Comparison of ENCODE assay signal across 8 cellular contexts in the genomic region with DNA sequence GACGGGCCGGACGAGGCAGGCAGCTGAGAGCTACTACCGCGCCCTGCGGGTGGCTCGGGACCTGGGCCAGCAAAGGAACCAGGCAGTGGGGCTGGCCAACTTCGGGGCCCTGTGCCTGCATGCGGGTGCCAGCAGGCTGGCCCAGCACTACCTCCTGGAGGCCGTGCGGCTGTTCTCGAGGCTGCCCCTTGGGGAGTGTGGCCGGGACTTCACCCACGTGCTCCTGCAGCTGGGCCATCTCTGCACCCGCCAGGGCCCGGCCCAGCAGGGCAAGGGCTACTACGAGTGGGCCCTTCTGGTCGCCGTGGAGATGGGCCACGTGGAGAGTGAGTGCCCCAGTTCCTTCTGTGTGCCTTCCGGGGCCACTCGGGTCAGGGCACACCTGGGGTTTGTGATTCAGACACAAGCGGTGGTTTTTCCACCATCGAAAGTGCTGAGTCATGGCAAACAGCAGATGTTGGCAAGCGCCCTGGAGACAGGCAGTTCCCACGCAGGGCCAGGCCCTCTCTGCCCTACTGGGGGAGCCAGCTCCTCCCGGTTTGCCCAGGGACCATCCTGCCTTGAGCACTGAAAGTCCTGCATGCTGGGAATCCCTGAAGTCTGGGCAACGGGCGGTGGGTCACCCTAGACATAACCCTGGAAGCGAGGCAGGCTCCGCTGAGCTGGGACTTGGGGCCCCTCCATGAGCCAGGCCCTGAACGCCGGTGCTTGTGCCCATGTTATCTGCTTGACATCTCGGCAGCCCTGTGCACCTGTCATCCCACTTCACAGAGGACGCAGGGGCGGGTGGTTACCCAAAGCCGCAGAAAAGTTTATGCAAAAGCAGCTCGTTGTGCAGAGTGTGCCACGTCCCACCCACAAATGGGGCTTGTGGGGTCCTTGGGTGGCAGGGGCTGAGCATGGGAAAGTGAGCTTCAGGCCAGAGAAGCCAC. TPM values are rescaled to one million over a fixed set of nuclear protein-coding genes. Genes with fewer than 3 reads are reported as not detected.
DNase-seq lines count a peak whose midpoint lies in the region; ATAC-seq and TF ChIP-seq lines count a peak whose summit lies in the region.

No MANE protein-coding gene starts in this region.

- no peak for TF ChIP-seq POLR2A in suprapubic skin (IDR thresholded peaks at IDR 0.05)

- no peak overlapping the region for H4K8ac ChIP-seq in H9 (replicated peaks; ENCODE audit: insufficient read length, low read depth, low read length)

- no peak overlapping the region for H4K5ac ChIP-seq in H9 (ENCODE audit: insufficient read length, low read depth, low read length)

- no peak overlapping the region for H2BK12ac ChIP-seq in H9 (ENCODE audit: insufficient read length, low read depth, low read length)

- H2AFZ ChIP-seq in H9 (ENCODE audit: low read length): no peak overlapping the region

- no peak for TF ChIP-seq CTCF in H9 (conservative IDR thresholded peaks at IDR 0.05)
- no peak for TF ChIP-seq CTCF in activated CD8-positive, alpha-beta T cell treated with anti-CD3 and anti-CD28 coated beads for 36 hours (IDR thresholded peaks at IDR 0.05)
- no peak for TF ChIP-seq CTCF in suprapubic skin (IDR thresholded peaks at IDR 0.05)
- TF ChIP-seq CTCF in type B pancreatic cell (conservative IDR thresholded peaks at IDR 0.05): no peak

- peaks cover 39% of the 10 kb centered on the region for H3K36me3 ChIP-seq in effector memory CD4-positive, alpha-beta T cell (ENCODE audit: control insufficient read depth, insufficient read depth, low read length)
- H3K36me3 ChIP-seq in suprapubic skin: peaks cover 12% of the 10 kb centered on the region

- no peaks in the 10 kb centered on the region for H3K79me2 ChIP-seq in H9 (ENCODE audit: insufficient read depth, low read length)

- H3K4me3 ChIP-seq in effector memory CD4-positive, alpha-beta T cell (ENCODE audit: insufficient read depth, low read depth, low read length, poor library complexity, severe bottlenecking): peak overlapping the region; percentile 5
- peak overlapping the region; percentile 5 for H3K4me3 ChIP-seq in suprapubic skin

- H3K9me3 Mint-ChIP-seq in H9 (no peaks in the 10 kb centered on the region), type B pancreatic cell (no peaks in the 10 kb centered on the region)
- no peaks in the 10 kb centered on the region for H3K9me3 Mint-ChIP-seq in activated CD8-positive, alpha-beta T cell treated with anti-CD3 and anti-CD28 coated beads for 36 hours

- H3K36me3 Mint-ChIP-seq in H9 (ENCODE audit: insufficient read depth in 1 of 3, low read depth in 3 of 3) (no peaks in the 10 kb centered on the region), type B pancreatic cell (no peaks in the 10 kb centered on the region)
- peaks cover 10% of the 10 kb centered on the region for H3K36me3 Mint-ChIP-seq in activated CD8-positive, alpha-beta T cell treated with anti-CD3 and anti-CD28 coated beads for 36 hours (ENCODE audit: low read depth)

- no peak overlapping the region for H2AK5ac ChIP-seq in H9 (ENCODE audit: insufficient read length, low read length)

- DNase-seq in GM04504 (ENCODE audit: low read depth) (peak; percentile 77), H9 (no peak), NAMALWA (ENCODE audit: low spot score) (peak; percentile 84), nucleus accumbens (lab: John Stamatoyannopoulos, UW) (peak in 50 of 56 donors; percentile 8 to 77 (median 48)), suprapubic skin (ENCODE audit: low spot score in 2 of 2) (no peak), type B pancreatic cell (ENCODE audit: extremely low spot score, unreplicated experiment) (no peak)
- DNase-seq in activated CD8-positive, alpha-beta T cell treated with anti-CD3 and anti-CD28 coated beads for 36 hours: peak; percentile 95
- DNase-seq in effector memory CD4-positive, alpha-beta T cell: peak; percentile 45 to 67 (median 59)

- H3K56ac ChIP-seq in H9 (ENCODE audit: insufficient read length, low read depth, low read length): no peak overlapping the region

- no peaks in the 10 kb centered on the region for H3K9me3 ChIP-seq in H9 (ENCODE audit: control insufficient read depth, low read depth, low read length)
- no peaks in the 10 kb centered on the region for H3K9me3 ChIP-seq in effector memory CD4-positive, alpha-beta T cell (ENCODE audit: control insufficient read depth, low read length)
- no peaks in the 10 kb centered on the region for H3K9me3 ChIP-seq in suprapubic skin

- H3K23me2 ChIP-seq in H9 (ENCODE audit: insufficient read length, low read depth, low read length, poor library complexity, severe bottlenecking): no peaks in the 10 kb centered on the region

- H3K27me3 ChIP-seq in H9 (ENCODE audit: insufficient read depth, low read length) (no peaks in the 10 kb centered on the region), suprapubic skin (no peaks in the 10 kb centered on the region)
- no peaks in the 10 kb centered on the region for H3K27me3 ChIP-seq in effector memory CD4-positive, alpha-beta T cell (replicated peaks; ENCODE audit: control insufficient read depth, insufficient read depth, low read length, poor library complexity, severe bottlenecking)

- no peaks in the 10 kb centered on the region for H4K20me1 ChIP-seq in H9 (ENCODE audit: control insufficient read depth, insufficient read depth, insufficient read length)

- no peak overlapping the region for H3K23ac ChIP-seq in H9 (ENCODE audit: insufficient read length, low read depth, low read length)

- intact Hi-C loops in activated CD8-positive, alpha-beta T cell treated with anti-CD3 and anti-CD28 coated beads for 36 hours (cut with micrococcal nuclease): no loop called here

- H3K9ac ChIP-seq in H9 (ENCODE audit: extremely low read depth, insufficient read length, low read length): no peak overlapping the region

- H2BK120ac ChIP-seq in H9 (ENCODE audit: low read depth, low read length, poor library complexity, severe bottlenecking): no peak overlapping the region

- H3K4me2 ChIP-seq in H9 (ENCODE audit: insufficient read depth, insufficient read length, low read length): no peak overlapping the region

- H3K79me1 ChIP-seq in H9 (ENCODE audit: insufficient read depth, low read depth, low read length, poor library complexity, severe bottlenecking): no peaks in the 10 kb centered on the region

- peaks cover 22% of the 10 kb centered on the region in 2 experiments for H3K4me1 Mint-ChIP-seq in H9
- peaks cover 51% of the 10 kb centered on the region for H3K4me1 Mint-ChIP-seq in activated CD8-positive, alpha-beta T cell treated with anti-CD3 and anti-CD28 coated beads for 36 hours (ENCODE audit: low read depth)
- H3K4me1 Mint-ChIP-seq in type B pancreatic cell (ENCODE audit: unreplicated experiment): peaks cover 30% of the 10 kb centered on the region

- H3K4me1 ChIP-seq in H9 (ENCODE audit: insufficient read depth, low read length): peaks cover 4% of the 10 kb centered on the region
- peaks cover 31% of the 10 kb centered on the region for H3K4me1 ChIP-seq in effector memory CD4-positive, alpha-beta T cell (ENCODE audit: control insufficient read depth, insufficient read depth, low read length, poor library complexity, severe bottlenecking)
- H3K4me1 ChIP-seq in suprapubic skin: peaks cover 17% of the 10 kb centered on the region

- peak overlapping the region; percentile 17 for H3K18ac ChIP-seq in H9 (ENCODE audit: insufficient read length, low read depth, low read length)

- peak overlapping the region; percentile 81 for H4K91ac ChIP-seq in H9 (ENCODE audit: insufficient read length, low read depth, low read length)

- H3K27ac ChIP-seq in H9 (ENCODE audit: insufficient read length, low read depth, low read length) (no peak overlapping the region), suprapubic skin (no peak overlapping the region)
- peak overlapping the region; percentile 70 for H3K27ac ChIP-seq in effector memory CD4-positive, alpha-beta T cell (ENCODE audit: insufficient read depth, low read length, poor library complexity, severe bottlenecking)

- no peak overlapping the region; the same call in 1 of the 2 replicates for H3K14ac ChIP-seq in H9 (ENCODE audit: insufficient read depth, low read length)

- no CpG with 5 or more reads among the region's 39 CpGs for WGBS in H9 (ENCODE audit: extremely low coverage, insufficient read length, low lambda C conversion rate)
- WGBS in suprapubic skin: 56% methylated on average over 5 of the region's 39 CpGs

- H2BK20ac ChIP-seq in H9 (ENCODE audit: low read depth, low read length, poor library complexity, severe bottlenecking): no peak overlapping the region

- no peaks in the 10 kb centered on the region; the same call in 1 of the 2 replicates for H3K27me3 Mint-ChIP-seq in H9 (ENCODE audit: low read depth)
- no peaks in the 10 kb centered on the region for H3K27me3 Mint-ChIP-seq in activated CD8-positive, alpha-beta T cell treated with anti-CD3 and anti-CD28 coated beads for 36 hours
- no peaks in the 10 kb centered on the region for H3K27me3 Mint-ChIP-seq in type B pancreatic cell

- H3K4ac ChIP-seq in H9 (ENCODE audit: low read depth, low read length): peak overlapping the region; percentile 18; the same call in 1 of the 2 replicates

- no peak overlapping the region for H3T11ph ChIP-seq in H9 (ENCODE audit: low read length)

- ATAC-seq in activated CD8-positive, alpha-beta T cell treated with anti-CD3 and anti-CD28 coated beads for 36 hours: peak; percentile 79

- POLR2A ChIA-PET in activated CD8-positive, alpha-beta T cell treated with anti-CD3 and anti-CD28 coated beads for 36 hours (lab: Charles Lee): interaction anchor here (1.2 to 5.3 kb wide), 6 partner anchors 10 to 200 kb away, joined by 3 to 23 read pairs (median 4); partner anchors contain the start of gene SH3TC1

- no peak overlapping the region for H2BK5ac ChIP-seq in H9 (ENCODE audit: insufficient read length, low read length)

- no peak for TF ChIP-seq EP300 in suprapubic skin (IDR thresholded peaks at IDR 0.05)

- CTCF ChIA-PET in activated CD8-positive, alpha-beta T cell treated with anti-CD3 and anti-CD28 coated beads for 36 hours (lab: Charles Lee): interaction anchor here (0.8 to 1.4 kb wide), 8 partner anchors 13 to 61 kb away, joined by 3 to 10 read pairs (median 3); partner anchors contain the start of gene SH3TC1

- H2BK15ac ChIP-seq in H9 (ENCODE audit: low read depth, low read length): no peak overlapping the region

- H3K27ac Mint-ChIP-seq in H9: peak overlapping the region in 1 of 3 experiments; percentile 23; a peak in 1 of 7 replicates
- H3K27ac Mint-ChIP-seq in activated CD8-positive, alpha-beta T cell treated with anti-CD3 and anti-CD28 coated beads for 36 hours: peak overlapping the region; percentile 81
- no peak overlapping the region for H3K27ac Mint-ChIP-seq in type B pancreatic cell

- H3K4me3 Mint-ChIP-seq in H9 (no peak overlapping the region), type B pancreatic cell (no peak overlapping the region)
- H3K4me3 Mint-ChIP-seq in activated CD8-positive, alpha-beta T cell treated with anti-CD3 and anti-CD28 coated beads for 36 hours: peak overlapping the region; percentile 15

RNA-seq across cellular contexts. Expression of gene SH3TC1, which starts 29.5 kb away (rescaled TPM):
- total RNA-seq in H9 (2021) (0.39 and 0.74 TPM in 2 replicates), suprapubic skin (10 to 100 TPM in 2 of 4 donors, 1 to 10 TPM in 2; 6.3 to 15.1 (median 9.9) TPM), type B pancreatic cell (ENCODE audit: low replicate concordance) (5.4 and 6.9 TPM in 2 replicates)
- 10 to 100 TPM; 16.2 to 17.5 TPM for total RNA-seq in activated CD8-positive, alpha-beta T cell treated with anti-CD3 and anti-CD28 coated beads for 36 hours

RNA-seq across cellular contexts. Expression of gene HTRA3, which starts 41.0 kb away (rescaled TPM):
- 2.9 and 3.0 TPM in 2 replicates for total RNA-seq in H9 (2021)
- under 1 TPM in 1 of 2 experiments, not detected in 1; 0.11 TPM for total RNA-seq in activated CD8-positive, alpha-beta T cell treated with anti-CD3 and anti-CD28 coated beads for 36 hours
- 10 to 100 TPM in 2 of 4 donors, 1 to 10 TPM in 2; 3.3 to 22.5 (median 10.3) TPM for total RNA-seq in suprapubic skin
- total RNA-seq in type B pancreatic cell (ENCODE audit: low replicate concordance): 0.52 and 4.4 TPM in 2 replicates

Comparison
In these comparisons a context has a peak if more than half of its experiments do, and no peak if none do; other contexts are left out.
1. DNase-seq: peak in GM04504 (single experiment), NAMALWA (single experiment), activated CD8-positive, alpha-beta T cell treated with anti-CD3 and anti-CD28 coated beads for 36 hours (single experiment), effector memory CD4-positive, alpha-beta T cell (3 of 3) and nucleus accumbens (50 of 56); none in H9 (single experiment), suprapubic skin (0 of 2) and type B pancreatic cell (single experiment).